8 cellular contexts compared by ENCODE assay signal in genomic region chr5:132812123-132812948, GRCh38. TPM values are rescaled to one million over a fixed set of nuclear protein-coding genes. Genes with fewer than 3 reads are reported as not detected.
DNase-seq lines count a peak whose midpoint lies in the region; ATAC-seq and TF ChIP-seq lines count a peak whose summit lies in the region.

No MANE protein-coding gene starts in this region.

- H3K4me3 Mint-ChIP-seq in Caco-2 (ENCODE audit: unreplicated experiment) (peak overlapping the region; percentile 76), WTC11 (peak overlapping the region; percentile 64), naive B cell (peak overlapping the region; percentile 65 to 91 (median 79))

- H3K4me3 ChIP-seq in Caco-2 (ENCODE audit: low read depth, low read length): peak overlapping the region; percentile 44
- peak overlapping the region; percentile 41 for H3K4me3 ChIP-seq in Jurkat, Clone E6-1 (ENCODE audit: low read length)

- POLR2A ChIA-PET in Caco-2 (lab: Charles Lee): interaction anchor here (0.6 kb wide), 1 partner anchor 213 kb away, joined by 4 read pairs; no protein-coding TSS in a partner anchor
- POLR2A ChIA-PET in WTC11 (lab: Charles Lee): interaction anchor here (1.0 kb wide), 1 partner anchor 14 kb away, joined by 3 read pairs; no protein-coding TSS in a partner anchor

- ATAC-seq in WTC11: no peak
- ATAC-seq in naive B cell (ENCODE audit: low read depth in 2 of 2): peak; percentile 19 to 48
- no peak for ATAC-seq in HG03432 (IDR thresholded peaks at IDR 0.05; ENCODE audit: unreplicated experiment)

- H3K9me3 Mint-ChIP-seq in Caco-2 (ENCODE audit: unreplicated experiment): no peaks in the 10 kb centered on the region
- no peaks in the 10 kb centered on the region for H3K9me3 Mint-ChIP-seq in WTC11
- peaks cover 0 to 2% (median 0%) of the 10 kb centered on the region in 7 donors for H3K9me3 Mint-ChIP-seq in naive B cell

- H3K27me3 Mint-ChIP-seq in Caco-2 (ENCODE audit: insufficient read depth, unreplicated experiment) (no peaks in the 10 kb centered on the region), WTC11 (ENCODE audit: low read depth) (peaks cover 67% of the 10 kb centered on the region), naive B cell (peaks cover 38 to 50% (median 44%) of the 10 kb centered on the region in 3 donors)

- H3K4me1 Mint-ChIP-seq in Caco-2 (ENCODE audit: low read depth, unreplicated experiment) (peaks cover 11% of the 10 kb centered on the region), WTC11 (peaks cover 16% of the 10 kb centered on the region), naive B cell (peaks cover 0 to 18% (median 12%) of the 10 kb centered on the region in 3 donors)

- BruUV-seq in Caco-2 (replicated peaks; lab: Mats Ljungman, UMichigan): no TSS peak

- H3K36me3 Mint-ChIP-seq in Caco-2 (ENCODE audit: insufficient read depth, unreplicated experiment) (no peaks in the 10 kb centered on the region), WTC11 (no peaks in the 10 kb centered on the region), naive B cell (no peaks in the 10 kb centered on the region)

- no peak for TF ChIP-seq CTCF in Caco-2 (IDR thresholded peaks at IDR 0.05; ENCODE audit: insufficient read depth in 1 of 2, low read depth in 1 of 2, low read length in 1 of 2, severe bottlenecking in 1 of 2, unreplicated experiment in 1 of 2)
- no peak for TF ChIP-seq CTCF in WTC11 (IDR thresholded peaks at IDR 0.05)

- no peak overlapping the region for H3K27ac Mint-ChIP-seq in Caco-2 (ENCODE audit: unreplicated experiment)
- H3K27ac Mint-ChIP-seq in WTC11: no peak overlapping the region
- H3K27ac Mint-ChIP-seq in naive B cell: peak overlapping the region in 3 of 6 donors; percentile 36 to 90 (median 79)

- H3K27me3 ChIP-seq in Caco-2 (replicated peaks; ENCODE audit: control insufficient read depth, insufficient read depth, low read length): no peaks in the 10 kb centered on the region

- no peaks in the 10 kb centered on the region for H3K9me3 ChIP-seq in Caco-2

- CTCF ChIA-PET in Caco-2 (lab: Charles Lee) (interaction anchor here (0.6 to 1.0 kb wide), 3 partner anchors 23 to 64 kb away, joined by 3 to 5 read pairs (median 4); no protein-coding TSS in a partner anchor), WTC11 (lab: Charles Lee) (interaction anchor here (1.9 to 3.1 kb wide), 3 partner anchors 8 to 65 kb away, joined by 9 to 22 read pairs (median 21); partner anchors contain the start of gene CCNI2)

- intact Hi-C loops in Caco-2 (cut with micrococcal nuclease; ENCODE audit: unreplicated experiment): loop anchor here (10.0 kb wide), 1 partner anchor 428 kb away; no protein-coding TSS in a partner anchor

- DNase-seq in Caco-2: no peak
- no peak for DNase-seq in Jurkat, Clone E6-1 (ENCODE audit: low read depth, low spot score)
- no peak for DNase-seq in WTC11 (ENCODE audit: low spot score)
- no peak for DNase-seq in naive B cell
- DNase-seq in AG08396 (ENCODE audit: low spot score): no peak
- no peak for DNase-seq in AG20443 (ENCODE audit: low spot score)
- DNase-seq in SHP77 (lab: John Stamatoyannopoulos, UW): no peak

- H3K4me1 ChIP-seq in Caco-2: peaks cover 10% of the 10 kb centered on the region

- H3K36me3 ChIP-seq in Caco-2 (ENCODE audit: control insufficient read depth, insufficient read depth, low read length): no peaks in the 10 kb centered on the region

TF ChIP-seq in WTC11, 78 proteins besides CTCF, POLR2A, EP300 and RAD21 (continues in another document):
- TF ChIP-seq, protein P1, sequence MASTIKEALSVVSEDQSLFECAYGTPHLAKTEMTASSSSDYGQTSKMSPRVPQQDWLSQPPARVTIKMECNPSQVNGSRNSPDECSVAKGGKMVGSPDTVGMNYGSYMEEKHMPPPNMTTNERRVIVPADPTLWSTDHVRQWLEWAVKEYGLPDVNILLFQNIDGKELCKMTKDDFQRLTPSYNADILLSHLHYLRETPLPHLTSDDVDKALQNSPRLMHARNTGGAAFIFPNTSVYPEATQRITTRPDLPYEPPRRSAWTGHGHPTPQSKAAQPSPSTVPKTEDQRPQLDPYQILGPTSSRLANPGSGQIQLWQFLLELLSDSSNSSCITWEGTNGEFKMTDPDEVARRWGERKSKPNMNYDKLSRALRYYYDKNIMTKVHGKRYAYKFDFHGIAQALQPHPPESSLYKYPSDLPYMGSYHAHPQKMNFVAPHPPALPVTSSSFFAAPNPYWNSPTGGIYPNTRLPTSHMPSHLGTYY (CRISPR knock-in tag; IDR thresholded peaks at IDR 0.05): no peak
- TF ChIP-seq, protein P2, sequence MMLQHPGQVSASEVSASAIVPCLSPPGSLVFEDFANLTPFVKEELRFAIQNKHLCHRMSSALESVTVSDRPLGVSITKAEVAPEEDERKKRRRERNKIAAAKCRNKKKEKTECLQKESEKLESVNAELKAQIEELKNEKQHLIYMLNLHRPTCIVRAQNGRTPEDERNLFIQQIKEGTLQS (CRISPR knock-in tag; conservative IDR thresholded peaks at IDR 0.05): no peak
- TF ChIP-seq, protein P3, sequence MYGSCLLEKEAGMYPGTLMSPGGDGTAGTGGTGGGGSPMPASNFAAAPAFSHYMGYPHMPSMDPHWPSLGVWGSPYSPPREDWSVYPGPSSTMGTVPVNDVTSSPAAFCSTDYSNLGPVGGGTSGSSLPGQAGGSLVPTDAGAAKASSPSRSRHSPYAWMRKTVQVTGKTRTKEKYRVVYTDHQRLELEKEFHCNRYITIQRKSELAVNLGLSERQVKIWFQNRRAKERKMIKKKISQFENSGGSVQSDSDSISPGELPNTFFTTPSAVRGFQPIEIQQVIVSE (CRISPR knock-in tag; IDR thresholded peaks at IDR 0.05; ENCODE audit: borderline replicate concordance): no peak
- TF ChIP-seq E2F5 (CRISPR knock-in tag; IDR thresholded peaks at IDR 0.05) (no peak), IRF1 (CRISPR knock-in tag; IDR thresholded peaks at IDR 0.05) (no peak)
- TF ChIP-seq, protein P4, sequence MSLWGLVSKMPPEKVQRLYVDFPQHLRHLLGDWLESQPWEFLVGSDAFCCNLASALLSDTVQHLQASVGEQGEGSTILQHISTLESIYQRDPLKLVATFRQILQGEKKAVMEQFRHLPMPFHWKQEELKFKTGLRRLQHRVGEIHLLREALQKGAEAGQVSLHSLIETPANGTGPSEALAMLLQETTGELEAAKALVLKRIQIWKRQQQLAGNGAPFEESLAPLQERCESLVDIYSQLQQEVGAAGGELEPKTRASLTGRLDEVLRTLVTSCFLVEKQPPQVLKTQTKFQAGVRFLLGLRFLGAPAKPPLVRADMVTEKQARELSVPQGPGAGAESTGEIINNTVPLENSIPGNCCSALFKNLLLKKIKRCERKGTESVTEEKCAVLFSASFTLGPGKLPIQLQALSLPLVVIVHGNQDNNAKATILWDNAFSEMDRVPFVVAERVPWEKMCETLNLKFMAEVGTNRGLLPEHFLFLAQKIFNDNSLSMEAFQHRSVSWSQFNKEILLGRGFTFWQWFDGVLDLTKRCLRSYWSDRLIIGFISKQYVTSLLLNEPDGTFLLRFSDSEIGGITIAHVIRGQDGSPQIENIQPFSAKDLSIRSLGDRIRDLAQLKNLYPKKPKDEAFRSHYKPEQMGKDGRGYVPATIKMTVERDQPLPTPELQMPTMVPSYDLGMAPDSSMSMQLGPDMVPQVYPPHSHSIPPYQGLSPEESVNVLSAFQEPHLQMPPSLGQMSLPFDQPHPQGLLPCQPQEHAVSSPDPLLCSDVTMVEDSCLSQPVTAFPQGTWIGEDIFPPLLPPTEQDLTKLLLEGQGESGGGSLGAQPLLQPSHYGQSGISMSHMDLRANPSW (CRISPR knock-in tag; conservative IDR thresholded peaks at IDR 0.05; ENCODE audit: low read depth): no peak

RNA-seq across cellular contexts. Expression of gene SOWAHA, which starts 0.8 kb away (rescaled TPM):
- total RNA-seq in Caco-2 (2022) (3.7 and 4.1 TPM in 2 replicates), WTC11 (2021) (0.11 to 0.25 TPM (median 0.16 TPM) in 3 replicates)
- 0.36 TPM for polyA plus RNA-seq in Jurkat, Clone E6-1 (2012; ENCODE audit: insufficient read depth, insufficient read length)
- not detected for polyA plus RNA-seq in naive B cell (ENCODE audit: low read depth in 6 of 6)

RNA-seq across cellular contexts. Expression of gene SHROOM1, which starts 18.1 kb away (rescaled TPM):
- total RNA-seq in Caco-2 (2022) (15.9 and 17.4 TPM in 2 replicates), WTC11 (2021) (7.9 to 8.1 TPM (median 8.0 TPM) in 3 replicates)
- 2.5 TPM for polyA plus RNA-seq in Jurkat, Clone E6-1 (2012; ENCODE audit: insufficient read depth, insufficient read length)
- polyA plus RNA-seq in naive B cell (ENCODE audit: low read depth in 6 of 6): under 1 TPM in 1 of 6 donors, not detected in 5; 0.26 TPM

RNA-seq across cellular contexts. Expression of gene SEPTIN8, which starts 35.3 kb away (rescaled TPM):
- total RNA-seq in Caco-2 (2022) (54.0 and 60.7 TPM in 2 replicates), WTC11 (2021) (35.8 to 43.3 TPM (median 38.1 TPM) in 3 replicates)
- polyA plus RNA-seq in Jurkat, Clone E6-1 (2012; ENCODE audit: insufficient read depth, insufficient read length): 51.1 TPM
- under 1 TPM in 4 of 6 donors, not detected in 2; 0.11 to 0.27 (median 0.22) TPM for polyA plus RNA-seq in naive B cell (ENCODE audit: low read depth in 6 of 6)

RNA-seq across cellular contexts. Expression of gene GDF9, which starts 53.9 kb away (rescaled TPM):
- total RNA-seq in Caco-2 (2022): 0.59 and 0.81 TPM in 2 replicates
- polyA plus RNA-seq in Jurkat, Clone E6-1 (2012; ENCODE audit: insufficient read depth, insufficient read length): 2.5 TPM
- total RNA-seq in WTC11 (2021): 0.34 to 0.42 TPM (median 0.37 TPM) in 3 replicates
- under 1 TPM in 2 of 6 donors, not detected in 4; 0.14 to 0.45 TPM for polyA plus RNA-seq in naive B cell (ENCODE audit: low read depth in 6 of 6)

RNA-seq across cellular contexts. Expression of gene UQCRQ, which starts 54.1 kb away (rescaled TPM):
- 356 and 449 TPM in 2 replicates for total RNA-seq in Caco-2 (2022)
- polyA plus RNA-seq in Jurkat, Clone E6-1 (2012; ENCODE audit: insufficient read depth, insufficient read length): 592 TPM
- total RNA-seq in WTC11 (2021): 244 to 256 TPM (median 244 TPM) in 3 replicates
- polyA plus RNA-seq in naive B cell (ENCODE audit: low read depth in 6 of 6): 100 to 1,000 TPM; 413 to 500 (median 433) TPM

Comparison
In these comparisons a context has a peak if more than half of its experiments do, and no peak if none do; other contexts are left out.
1. ATAC-seq: peak in naive B cell (2 of 2); none in WTC11 (single experiment) and HG03432 (single experiment).
2. Peak in every context shown above with its lines, with median percentiles within 50 percentile points of each other: H3K4me3 Mint-ChIP-seq.